Comparison of ENCODE assay signal across 1 cellular context in genomic region chr13:110813646-110814624, GRCh38.
TF ChIP-seq lines count a peak whose summit lies in the region.

No MANE protein-coding gene starts in this region.

TF ChIP-seq in K562, 482 proteins besides CTCF, POLR2A, EP300 and RAD21 (continued from another document):
- no peak for TF ChIP-seq RERE (CRISPR knock-in tag; IDR thresholded peaks at IDR 0.05; ENCODE audit: borderline replicate concordance)
- TF ChIP-seq TRIM25 (IDR thresholded peaks at IDR 0.05; ENCODE audit: borderline replicate concordance): no peak
- TF ChIP-seq MITF (IDR thresholded peaks at IDR 0.05): no peak
- TF ChIP-seq TARDBP (IDR thresholded peaks at IDR 0.05): no peak
- TF ChIP-seq IRF1 (CRISPR knock-in tag; IDR thresholded peaks at IDR 0.05; ENCODE audit: borderline replicate concordance): no peak
- no peak for TF ChIP-seq KLF10 (CRISPR knock-in tag; IDR thresholded peaks at IDR 0.05)
